Comparison of ENCODE assay signal across 27 cellular contexts in the genomic region with DNA sequence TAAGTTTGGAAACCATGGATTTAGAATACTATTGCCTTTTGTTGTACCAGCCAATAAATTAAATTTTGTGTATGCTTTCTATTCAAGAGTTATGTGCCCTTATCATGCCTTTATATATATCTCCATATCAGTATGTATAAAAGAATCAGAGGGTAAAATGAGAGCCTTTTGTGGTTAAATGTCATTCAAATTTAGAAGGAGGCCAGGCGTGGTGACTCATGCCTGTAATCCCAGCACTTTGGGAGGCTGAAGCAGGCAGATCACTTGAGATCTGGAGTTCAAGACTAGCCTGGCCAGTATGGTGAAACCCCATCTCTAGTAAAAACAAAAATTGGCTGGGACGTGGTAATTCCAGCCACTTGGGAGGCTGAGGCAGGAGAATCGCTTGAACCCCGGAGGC.
A peak's percentile ranks its signal among the peaks of the same experiment; 100 is the strongest.
DNase-seq lines count a peak whose midpoint lies in the region; ATAC-seq and TF ChIP-seq lines count a peak whose summit lies in the region.
"Had no signal": no experiment of that assay in that cellular context is flagged by ENCODE, and none has a peak within 500 bp of the region (broad histone marks: within the 10 kb centered on the region; RNA-seq: fewer than 3 reads in every experiment).

No MANE protein-coding gene starts in this region.

- no peaks in the 10 kb centered on the region for H3K9me2 ChIP-seq in PC-3 (replicated peaks; ENCODE audit: low read length)

- H2AFZ ChIP-seq in PC-3 (ENCODE audit: low read length): no peak overlapping the region

- H3K4me1 Mint-ChIP-seq in activated T-helper 2 cell treated with anti-CD3 and anti-CD28 coated beads, Interferon-gamma antibody, Interleukin-2, Interleukin-4, amounts not matched to agents 10 μg/mL and 5 μg/mL and 100 μg/mL, durations not matched to agents 14 hours and 24 hours and 36 hours (ENCODE audit: low read depth): no peaks in the 10 kb centered on the region
- H3K4me1 Mint-ChIP-seq: activated CD4-positive, alpha-beta T cell treated with anti-CD3 and anti-CD28 coated beads, Interleukin-2, amount 10 ng/mL, durations not matched to agents 7 days and 5 days; CD14-positive monocyte had no signal

- no peaks in the 10 kb centered on the region for H3K27me3 Mint-ChIP-seq in activated T-helper 2 cell treated with anti-CD3 and anti-CD28 coated beads, Interferon-gamma antibody, Interleukin-2, Interleukin-4, amounts not matched to agents 10 μg/mL and 5 μg/mL and 100 μg/mL, durations not matched to agents 14 hours and 24 hours and 36 hours (ENCODE audit: low read depth)
- H3K27me3 Mint-ChIP-seq: activated CD4-positive, alpha-beta T cell treated with anti-CD3 and anti-CD28 coated beads, Interleukin-2, amount 10 ng/mL, durations not matched to agents 7 days and 5 days; naive thymus-derived CD8-positive, alpha-beta T cell had no signal

- H3K4me1 ChIP-seq in PC-3 (ENCODE audit: insufficient read depth, low read length): no peaks in the 10 kb centered on the region
- H3K4me1 ChIP-seq in stomach: no peaks in the 10 kb centered on the region
- H3K4me1 ChIP-seq: foreskin keratinocyte, spleen, tibial artery had no signal

- H3K4me2 ChIP-seq in PC-3 (ENCODE audit: low read length): no peak overlapping the region

- POLR2A ChIA-PET in PC-3 (lab: Charles Lee; ENCODE audit: unreplicated experiment): no interaction called here

- DNase-seq in HCEC 1CT: peak; percentile 17
- peak; percentile 1 for DNase-seq in PC-3
- peak; percentile 4 for DNase-seq in epithelial cell of esophagus (ENCODE audit: low read depth)
- DNase-seq in activated T-helper 2 cell treated with anti-CD3 and anti-CD28 coated beads, Interferon-gamma antibody, Interleukin-2, Interleukin-4, amounts not matched to agents 10 μg/mL and 5 μg/mL and 100 μg/mL, durations not matched to agents 14 hours and 24 hours and 36 hours (ENCODE audit: low spot score): no peak
- no peak for DNase-seq in stomach
- no peak for DNase-seq in stimulated activated naive CD4-positive, alpha-beta T cell treated with Interleukin-2 at 50 U/mL for 16 hours (lab: John Stamatoyannopoulos, UW)
- DNase-seq: activated CD4-positive, alpha-beta T cell treated with anti-CD3 and anti-CD28 coated beads, Interleukin-2, amount 10 ng/mL, durations not matched to agents 7 days and 5 days; activated gamma-delta T cell; activated T-cell treated with anti-CD3 and anti-CD28 coated beads, Interleukin-2, amount 50 U/mL, for 1 hour; Calu3; DMS79; effector memory CD4-positive, alpha-beta T cell; erythroblast; foreskin keratinocyte; heart right ventricle; kidney glomerular epithelial cell; naive thymus-derived CD8-positive, alpha-beta T cell; NCI-H1436 treated with DMSO at 0.1 percent for 48 hours; NCI-H774; right cardiac atrium; spleen; stimulated activated CD4-positive, alpha-beta T cell treated with anti-CD3 and anti-CD28 coated beads, Interleukin-2, amount 100 ng/mL, for 24 hours; tibial artery had no signal

- 90 to 95% (median 93%) methylated on average over 4 of the region's 4 CpGs for WGBS in stomach, 5 donors

- H4K20me1 ChIP-seq in PC-3 (ENCODE audit: low read length): no peaks in the 10 kb centered on the region

- ATAC-seq in PC-3 (no peak), GM18909 (IDR thresholded peaks at IDR 0.05; ENCODE audit: poor library complexity, unreplicated experiment) (no peak)
- ATAC-seq: foreskin keratinocyte; heart right ventricle; naive thymus-derived CD8-positive, alpha-beta T cell; right cardiac atrium; WTC11 had no signal

- CTCF ChIA-PET in PC-3 (lab: Charles Lee): no interaction called here

- no peak overlapping the region for H3K4me3 Mint-ChIP-seq in activated T-helper 2 cell treated with anti-CD3 and anti-CD28 coated beads, Interferon-gamma antibody, Interleukin-2, Interleukin-4, amounts not matched to agents 10 μg/mL and 5 μg/mL and 100 μg/mL, durations not matched to agents 14 hours and 24 hours and 36 hours (ENCODE audit: low read depth)
- H3K4me3 Mint-ChIP-seq: activated CD4-positive, alpha-beta T cell treated with anti-CD3 and anti-CD28 coated beads, Interleukin-2, amount 10 ng/mL, durations not matched to agents 7 days and 5 days; CD14-positive monocyte; naive thymus-derived CD8-positive, alpha-beta T cell; WTC11 had no signal

- no peaks in the 10 kb centered on the region for H3K36me3 Mint-ChIP-seq in activated T-helper 2 cell treated with anti-CD3 and anti-CD28 coated beads, Interferon-gamma antibody, Interleukin-2, Interleukin-4, amounts not matched to agents 10 μg/mL and 5 μg/mL and 100 μg/mL, durations not matched to agents 14 hours and 24 hours and 36 hours (ENCODE audit: low read depth)
- H3K36me3 Mint-ChIP-seq: WTC11 had no signal

- no peaks in the 10 kb centered on the region for H3K9me3 ChIP-seq in PC-3 (ENCODE audit: low read length)
- H3K9me3 ChIP-seq in stomach: no peaks in the 10 kb centered on the region
- H3K9me3 ChIP-seq: heart right ventricle, tibial artery had no signal

- H3K9me3 Mint-ChIP-seq in activated T-helper 2 cell treated with anti-CD3 and anti-CD28 coated beads, Interferon-gamma antibody, Interleukin-2, Interleukin-4, amounts not matched to agents 10 μg/mL and 5 μg/mL and 100 μg/mL, durations not matched to agents 14 hours and 24 hours and 36 hours: no peaks in the 10 kb centered on the region

- H3K36me3 ChIP-seq in PC-3 (ENCODE audit: low read depth, low read length) (no peaks in the 10 kb centered on the region), stomach (no peaks in the 10 kb centered on the region)
- H3K36me3 ChIP-seq: spleen, tibial artery had no signal

- TF ChIP-seq CTCF in PC-3 (conservative IDR thresholded peaks at IDR 0.05; ENCODE audit: low read depth, low read length) (no peak), epithelial cell of esophagus (IDR thresholded peaks at IDR 0.05; ENCODE audit: insufficient read depth, low read depth, low read length, missing control alignments) (no peak), stomach (IDR thresholded peaks at IDR 0.05) (no peak)

- intact Hi-C loops in PC-3 (cut with micrococcal nuclease) (no loop called here), stomach (cut with DNase I; ENCODE audit: low total_unique reads) (no loop called here)
- intact Hi-C loops in activated T-helper 2 cell treated with anti-CD3 and anti-CD28 coated beads, Interferon-gamma antibody, Interleukin-2, Interleukin-4, amounts not matched to agents 10 μg/mL and 5 μg/mL and 100 μg/mL, durations not matched to agents 14 hours and 24 hours and 36 hours (cut with micrococcal nuclease): no loop called here

- no peak overlapping the region for H3K27ac ChIP-seq in PC-3 (ENCODE audit: low read length)
- H3K27ac ChIP-seq in stomach: no peak overlapping the region
- H3K27ac ChIP-seq: coronary artery, foreskin keratinocyte, spleen, tibial artery had no signal

- no peak for TF ChIP-seq EP300 in stomach (IDR thresholded peaks at IDR 0.05)

- H3K27me3 ChIP-seq in PC-3 (ENCODE audit: low read length) (no peaks in the 10 kb centered on the region), stomach (no peaks in the 10 kb centered on the region)
- H3K27me3 ChIP-seq: foreskin keratinocyte, heart right ventricle, spleen, tibial artery had no signal

- no TSS peak for BruUV-seq in PC-3 (replicated peaks; lab: Mats Ljungman, UMichigan)

- no peaks in the 10 kb centered on the region for H3K79me2 ChIP-seq in PC-3 (ENCODE audit: low read length)

- no peak overlapping the region for H3K9ac ChIP-seq in PC-3 (ENCODE audit: low read length)

- TF ChIP-seq POLR2A in stomach (IDR thresholded peaks at IDR 0.05): no peak

- no peak overlapping the region for H3K4me3 ChIP-seq in PC-3 (ENCODE audit: low read length)
- H3K4me3 ChIP-seq in epithelial cell of esophagus (ENCODE audit: low read length): no peak overlapping the region
- H3K4me3 ChIP-seq in stomach: no peak overlapping the region
- H3K4me3 ChIP-seq: coronary artery, heart right ventricle, spleen, tibial artery had no signal

- H3F3A ChIP-seq in PC-3 (ENCODE audit: low read length, unreplicated experiment): no peaks in the 10 kb centered on the region

- H3K27ac Mint-ChIP-seq in activated T-helper 2 cell treated with anti-CD3 and anti-CD28 coated beads, Interferon-gamma antibody, Interleukin-2, Interleukin-4, amounts not matched to agents 10 μg/mL and 5 μg/mL and 100 μg/mL, durations not matched to agents 14 hours and 24 hours and 36 hours: no peak overlapping the region
- H3K27ac Mint-ChIP-seq: activated CD4-positive, alpha-beta T cell treated with anti-CD3 and anti-CD28 coated beads, Interleukin-2, amount 10 ng/mL, durations not matched to agents 7 days and 5 days; CD14-positive monocyte; naive thymus-derived CD8-positive, alpha-beta T cell; WTC11 had no signal

Comparison
In these comparisons a context has a peak if more than half of its experiments do, and no peak if none do; other contexts are left out.
1. DNase-seq: peak in HCEC 1CT (single experiment), PC-3 (single experiment) and epithelial cell of esophagus (single experiment); none in activated T-helper 2 cell treated with anti-CD3 and anti-CD28 coated beads, Interferon-gamma antibody, Interleukin-2, Interleukin-4, amounts not matched to agents 10 μg/mL and 5 μg/mL and 100 μg/mL, durations not matched to agents 14 hours and 24 hours and 36 hours (single experiment), stomach (single experiment) and stimulated activated naive CD4-positive, alpha-beta T cell treated with Interleukin-2 at 50 U/mL for 16 hours (single experiment).